ENCODE assay signal across 8 cellular contexts in the genomic region with DNA sequence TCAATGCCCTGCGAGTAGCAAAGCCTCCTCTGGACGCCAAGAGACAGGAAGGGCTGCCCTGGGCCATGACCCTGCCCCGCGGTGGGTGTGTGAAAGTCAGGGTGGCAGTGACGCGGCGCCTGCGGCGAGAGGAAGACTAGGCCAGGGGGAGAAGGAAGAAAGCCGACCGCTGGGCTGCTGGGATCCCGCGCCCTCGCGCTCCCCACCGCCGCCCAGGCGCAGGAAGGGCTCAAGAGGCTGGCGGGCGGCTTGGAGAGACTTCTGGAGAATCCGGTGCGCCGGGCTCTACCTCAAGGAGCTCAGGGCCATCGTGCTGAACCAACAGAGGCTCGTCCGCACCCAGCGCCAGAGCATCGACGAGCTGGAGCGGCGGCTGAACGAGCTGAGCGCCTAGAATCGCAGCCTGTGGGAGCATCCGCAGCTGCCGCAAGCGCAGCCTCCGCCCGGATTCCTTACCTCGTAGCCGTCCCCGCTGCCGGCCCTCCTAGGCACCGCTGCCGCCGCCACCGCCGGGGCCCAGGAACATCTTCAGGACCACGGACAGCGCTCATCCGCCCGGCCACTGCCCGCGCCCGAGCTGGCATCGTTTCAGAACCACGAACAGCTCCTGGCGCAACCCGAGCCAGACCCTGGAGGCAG.
DNase-seq lines count a peak whose midpoint lies in the region; FAIRE-seq and TF ChIP-seq lines count a peak whose summit lies in the region.

No MANE protein-coding gene starts in this region.

- H3K9ac ChIP-seq in neuronal stem cell (ENCODE audit: low read depth, low read length, poor library complexity) = peak overlapping the region; percentile 65

- H2AK5ac ChIP-seq in neuronal stem cell (ENCODE audit: low read depth, low read length) = no peak overlapping the region

- H2BK5ac ChIP-seq in neuronal stem cell (ENCODE audit: low read length) = no peak overlapping the region

- CTCF ChIA-PET in HEK293 (lab: Yijun Ruan, JAX) = interaction anchor here (0.6 to 0.7 kb wide), 3 partner anchors 8 to 826 kb away, joined by 3 read pairs; no protein-coding TSS in a partner anchor

- H3K4ac ChIP-seq in neuronal stem cell (ENCODE audit: low read length) = no peak overlapping the region

- no peaks in the 10 kb centered on the region for H3K79me1 ChIP-seq in neuronal stem cell (ENCODE audit: low read depth, low read length)

- H2AFZ ChIP-seq in neuronal stem cell (ENCODE audit: low read length) = peak overlapping the region; percentile 15

- H4K8ac ChIP-seq in neuronal stem cell (ENCODE audit: low read depth, low read length) = no peak overlapping the region

- peaks cover 0 to 16% (median 8%) of the 10 kb centered on the region in 3 experiments for H3K27me3 ChIP-seq in neuronal stem cell (ENCODE audit: control insufficient read depth in 3 of 3, insufficient read depth in 3 of 3, low read depth in 1 of 3, low read length in 3 of 3)

- no peak overlapping the region for H3K18ac ChIP-seq in neuronal stem cell (ENCODE audit: low read length)

- POLR2A ChIA-PET in HEK293 (lab: Yijun Ruan, JAX) = interaction anchor here (0.6 kb wide), 1 partner anchor 329 kb away, joined by 3 read pairs; no protein-coding TSS in a partner anchor

- no peak overlapping the region for H2BK12ac ChIP-seq in neuronal stem cell (ENCODE audit: low read length)

- H3K4me3 ChIP-seq in HEK293 (ENCODE audit: low read depth, low read length) (peak overlapping the region; percentile 10), neuronal stem cell (ENCODE audit: low read length in 2 of 2) (peak overlapping the region in 1 of 2 donors; percentile 65)

- TF ChIP-seq CTCF in HEK293 (tag by site-specific recombination; IDR thresholded peaks at IDR 0.05) = no peak

- no peaks in the 10 kb centered on the region for H3K4me1 ChIP-seq in HEK293 (ENCODE audit: control insufficient read depth, insufficient read depth, low read length)
- peaks cover 0 to 6% of the 10 kb centered on the region in 2 donors for H3K4me1 ChIP-seq in neuronal stem cell (ENCODE audit: control insufficient read depth in 2 of 2, insufficient read depth in 1 of 2, low read depth in 1 of 2, low read length in 2 of 2)

- no peak for FAIRE-seq in frontal cortex (lab: Jason Lieb, UNC)

- H3K14ac ChIP-seq in neuronal stem cell (ENCODE audit: low read length) = no peak overlapping the region

- WGBS in neuronal stem cell (ENCODE audit: extremely low coverage in 2 of 2, insufficient read length in 2 of 2, insufficient replicate concordance in 1 of 2), 2 donors = no CpG with 5 or more reads among the region's 59 CpGs

- H3K27ac ChIP-seq in HEK293 (ENCODE audit: extremely low read depth, low read depth, low read length) = no peak overlapping the region
- H3K27ac ChIP-seq in neuronal stem cell (replicated peaks; ENCODE audit: low read length) = no peak overlapping the region

- peak overlapping the region; percentile 52 for H3K23ac ChIP-seq in neuronal stem cell (ENCODE audit: low read depth, low read length, poor library complexity)

- no peaks in the 10 kb centered on the region for H3K36me3 ChIP-seq in HEK293 (ENCODE audit: control insufficient read depth in 2 of 2, insufficient read depth in 1 of 2, low read length in 2 of 2)
- H3K36me3 ChIP-seq in neuronal stem cell (replicated peaks in 1 of 2; ENCODE audit: control insufficient read depth in 2 of 2, insufficient read depth in 2 of 2, low read length in 2 of 2) = no peaks in the 10 kb centered on the region

- H2BK15ac ChIP-seq in neuronal stem cell (ENCODE audit: low read length) = no peak overlapping the region

- DNase-seq in Ammon's horn (ENCODE audit: low spot score) (peak; percentile 77), RPMI8226 (peak; percentile 62), frontal cortex (ENCODE audit: low spot score in 2 of 2) (peak; percentile 58 to 72), neuronal stem cell (ENCODE audit: low spot score) (peak; percentile 95), stromal cell of bone marrow (ENCODE audit: low read depth) (peak; percentile 22), NCI-H524 treated with DMSO at 0.1 percent for 48 hours (lab: John Stamatoyannopoulos, UW) (no peak)
- DNase-seq in activated gamma-delta T cell treated with anti-CD3 and anti-CD28 coated beads, Interleukin-2, amount 50 U/mL, for 16 hours (ENCODE audit: low read depth) = peak; percentile 58

- peak overlapping the region; percentile 67 for H3K4me2 ChIP-seq in neuronal stem cell (ENCODE audit: insufficient read depth, low read length, poor library complexity, severe bottlenecking)

- H3K9me3 ChIP-seq in HEK293 (ENCODE audit: control insufficient read depth, insufficient read depth, low read depth, low read length) (no peaks in the 10 kb centered on the region), neuronal stem cell (replicated peaks in 1 of 2; ENCODE audit: control insufficient read depth in 2 of 2, insufficient read depth in 1 of 2, low read depth in 1 of 2, low read length in 2 of 2) (peaks cover 0 to 1% of the 10 kb centered on the region in 2 donors)

- H4K91ac ChIP-seq in neuronal stem cell (ENCODE audit: low read depth, low read length, poor library complexity) = no peak overlapping the region

- no peak overlapping the region for H2BK120ac ChIP-seq in neuronal stem cell (ENCODE audit: low read depth, low read length)

TF ChIP-seq in HEK293, 187 proteins besides CTCF, POLR2A, EP300 and RAD21 (continues in another document):
- TF ChIP-seq ZSCAN16 (tag by site-specific recombination; IDR thresholded peaks at IDR 0.05) = no peak
- TF ChIP-seq ZBTB1 (tag by site-specific recombination; IDR thresholded peaks at IDR 0.05) = no peak
- TF ChIP-seq ZNF133 (tag by site-specific recombination; IDR thresholded peaks at IDR 0.05) = no peak
- TF ChIP-seq ZNF585B (tag by site-specific recombination; IDR thresholded peaks at IDR 0.05) = no peak
- TF ChIP-seq ZNF510 (tag by site-specific recombination; IDR thresholded peaks at IDR 0.05; ENCODE audit: insufficient replicate concordance) = no peak
- TF ChIP-seq HOXA7 (CRISPR knock-in tag; IDR thresholded peaks at IDR 0.05; ENCODE audit: borderline replicate concordance) = peak; percentile 92
- TF ChIP-seq ZNF114 (tag by site-specific recombination; IDR thresholded peaks at IDR 0.05) = no peak
- TF ChIP-seq FEZF1 (tag by site-specific recombination; IDR thresholded peaks at IDR 0.05) = no peak
- no peak for TF ChIP-seq TSHZ1 (tag by site-specific recombination; IDR thresholded peaks at IDR 0.05; ENCODE audit: borderline replicate concordance)
- TF ChIP-seq ZNF423 (tag by site-specific recombination; IDR thresholded peaks at IDR 0.05) = no peak
- TF ChIP-seq ZNF112 (tag by site-specific recombination; IDR thresholded peaks at IDR 0.05) = no peak
- no peak for TF ChIP-seq ZNF571 (tag by site-specific recombination; IDR thresholded peaks at IDR 0.05)
- no peak for TF ChIP-seq ZIC2 (tag by site-specific recombination; IDR thresholded peaks at IDR 0.05)
- no peak for TF ChIP-seq AEBP2 (tag by site-specific recombination; IDR thresholded peaks at IDR 0.05; ENCODE audit: borderline replicate concordance)
- TF ChIP-seq ZNF600 (tag by site-specific recombination; IDR thresholded peaks at IDR 0.05) = 0 out of 2 replicates have a peak, but pooled peaks have one; percentile 38
- TF ChIP-seq ZNF837 (tag by site-specific recombination; IDR thresholded peaks at IDR 0.05) = no peak
- no peak for TF ChIP-seq ZNF311 (tag by site-specific recombination; IDR thresholded peaks at IDR 0.05; ENCODE audit: borderline replicate concordance)
